Comparison of ENCODE assay signal across 8 cellular contexts in genomic region chr1:212760126-212760823, GRCh38. TPM values are rescaled to one million over a fixed set of nuclear protein-coding genes. Genes with fewer than 3 reads are reported as not detected.
DNase-seq lines count a peak whose midpoint lies in the region; ATAC-seq and TF ChIP-seq lines count a peak whose summit lies in the region.

No MANE protein-coding gene starts in this region.

- peaks cover 6% of the 10 kb centered on the region for H3K36me3 Mint-ChIP-seq in Caco-2 (ENCODE audit: insufficient read depth, unreplicated experiment)
- H3K36me3 Mint-ChIP-seq in endothelial cell (ENCODE audit: low read depth, unreplicated experiment): peaks cover 8% of the 10 kb centered on the region

- H3K4me3 ChIP-seq in Caco-2 (ENCODE audit: low read depth, low read length): no peak overlapping the region

- H3K36me3 ChIP-seq in Caco-2 (ENCODE audit: control insufficient read depth, insufficient read depth, low read length): no peaks in the 10 kb centered on the region; the same call in 1 of the 2 replicates

- POLR2A ChIA-PET in Caco-2 (lab: Charles Lee): no interaction called here

- ATAC-seq in HG02610 (IDR thresholded peaks at IDR 0.05; ENCODE audit: unreplicated experiment) (peak; percentile 63), GM18861 (IDR thresholded peaks at IDR 0.05; ENCODE audit: unreplicated experiment) (no peak), GM21447 (IDR thresholded peaks at IDR 0.05; ENCODE audit: unreplicated experiment) (no peak)
- ATAC-seq in activated CD4-positive, CD25-positive, alpha-beta regulatory T cell treated with anti-CD3 and anti-CD28 coated beads, Interleukin-2, amount 50 U/mL, for 24 hours: peak; percentile 46 to 58

- H3K9me3 Mint-ChIP-seq in Caco-2 (ENCODE audit: unreplicated experiment) (no peaks in the 10 kb centered on the region), endothelial cell (ENCODE audit: unreplicated experiment) (no peaks in the 10 kb centered on the region)

- DNase-seq in Caco-2 (peak; percentile 23 to 40), endothelial cell (ENCODE audit: low spot score) (peak; percentile 65), DMS114 treated with DMSO at 0.1 percent for 48 hours (lab: John Stamatoyannopoulos, UW; ENCODE audit: unreplicated experiment) (no peak)
- DNase-seq in stimulated activated CD4-positive, alpha-beta T cell treated with anti-CD3 and anti-CD28 coated beads, Interleukin-1b, Interleukin-23, amount 100 ng/mL, for 4 hours (ENCODE audit: low read depth in 2 of 2): peak; percentile 25 to 42

- TF ChIP-seq CTCF in Caco-2 (IDR thresholded peaks at IDR 0.05; ENCODE audit: insufficient read depth in 1 of 2, low read depth in 1 of 2, low read length in 1 of 2, severe bottlenecking in 1 of 2, unreplicated experiment in 1 of 2) (peak; percentile 40 to 45), endothelial cell (IDR thresholded peaks at IDR 0.05; ENCODE audit: unreplicated experiment) (peak; percentile 44)

- CTCF ChIA-PET in Caco-2 (lab: Charles Lee): interaction anchor here (0.8 kb wide), 1 partner anchor 11 kb away, joined by 3 read pairs; no protein-coding TSS in a partner anchor

- H3K4me1 Mint-ChIP-seq in Caco-2 (ENCODE audit: low read depth, unreplicated experiment) (no peaks in the 10 kb centered on the region), endothelial cell (ENCODE audit: unreplicated experiment) (no peaks in the 10 kb centered on the region)

- H3K4me3 Mint-ChIP-seq in Caco-2 (ENCODE audit: unreplicated experiment) (no peak overlapping the region), endothelial cell (ENCODE audit: unreplicated experiment) (no peak overlapping the region)

- H3K27ac Mint-ChIP-seq in Caco-2 (ENCODE audit: unreplicated experiment) (no peak overlapping the region), endothelial cell (ENCODE audit: unreplicated experiment) (no peak overlapping the region)

- no peaks in the 10 kb centered on the region for H3K9me3 ChIP-seq in Caco-2

- intact Hi-C loops in Caco-2 (cut with micrococcal nuclease; ENCODE audit: unreplicated experiment): no loop called here

- BruUV-seq in Caco-2 (replicated peaks; lab: Mats Ljungman, UMichigan): no TSS peak

- no peaks in the 10 kb centered on the region for H3K4me1 ChIP-seq in Caco-2

- H3K27me3 Mint-ChIP-seq in Caco-2 (ENCODE audit: insufficient read depth, unreplicated experiment) (no peaks in the 10 kb centered on the region), endothelial cell (ENCODE audit: unreplicated experiment) (peaks cover 2% of the 10 kb centered on the region)

- no peaks in the 10 kb centered on the region for H3K27me3 ChIP-seq in Caco-2 (replicated peaks; ENCODE audit: control insufficient read depth, insufficient read depth, low read length)

RNA-seq across cellular contexts. Expression of gene NSL1, which starts 31.3 kb away (rescaled TPM):
- total RNA-seq in Caco-2 (2022) (35.9 and 45.6 TPM in 2 replicates), endothelial cell (ENCODE audit: unreplicated experiment) (33.0 TPM)

RNA-seq across cellular contexts. Expression of gene TATDN3, which starts 31.4 kb away (rescaled TPM):
- total RNA-seq in Caco-2 (2022) (9.6 and 12.4 TPM in 2 replicates), endothelial cell (ENCODE audit: unreplicated experiment) (9.9 TPM)

Comparison
In these comparisons a context has a peak if more than half of its experiments do, and no peak if none do; other contexts are left out.
1. ATAC-seq: peak in HG02610 (single experiment) and activated CD4-positive, CD25-positive, alpha-beta regulatory T cell treated with anti-CD3 and anti-CD28 coated beads, Interleukin-2, amount 50 U/mL, for 24 hours (2 of 2); none in GM18861 (single experiment) and GM21447 (single experiment).